In genomic region chr19:2944403-2944774, GRCh38 we compare ENCODE assay signal across 8 cellular contexts. TPM values are rescaled to one million over a fixed set of nuclear protein-coding genes. Genes with fewer than 3 reads are reported as not detected.
A peak's percentile ranks its signal among the peaks of the same experiment; 100 is the strongest.
DNase-seq lines count a peak whose midpoint lies in the region; ATAC-seq and TF ChIP-seq lines count a peak whose summit lies in the region.

No MANE protein-coding gene starts in this region.

- peaks cover 3% of the 10 kb centered on the region for H3K36me3 Mint-ChIP-seq in CD4-positive, CD25-positive, alpha-beta regulatory T cell
- H3K36me3 Mint-ChIP-seq in effector memory CD8-positive, alpha-beta T cell (ENCODE audit: insufficient read depth): peaks cover 17% of the 10 kb centered on the region
- H3K36me3 Mint-ChIP-seq in neural crest cell (ENCODE audit: low read depth): peaks cover under 1% of the 10 kb centered on the region

- no peaks in the 10 kb centered on the region for H3K27me3 ChIP-seq in CD4-positive, CD25-positive, alpha-beta regulatory T cell (ENCODE audit: control insufficient read depth, insufficient read depth, low read length)

- H3K9me3 Mint-ChIP-seq in CD4-positive, CD25-positive, alpha-beta regulatory T cell: no peaks in the 10 kb centered on the region
- no peaks in the 10 kb centered on the region for H3K9me3 Mint-ChIP-seq in effector memory CD8-positive, alpha-beta T cell
- H3K9me3 Mint-ChIP-seq in neural crest cell: no peaks in the 10 kb centered on the region

- peaks cover 3 to 39% (median 11%) of the 10 kb centered on the region in 4 donors for H3K4me1 Mint-ChIP-seq in CD4-positive, CD25-positive, alpha-beta regulatory T cell
- peaks cover 15 to 30% of the 10 kb centered on the region in 2 donors for H3K4me1 Mint-ChIP-seq in effector memory CD8-positive, alpha-beta T cell (ENCODE audit: low read depth in 2 of 2)
- peaks cover 26% of the 10 kb centered on the region for H3K4me1 Mint-ChIP-seq in neural crest cell

- H3K9me3 ChIP-seq in CD4-positive, CD25-positive, alpha-beta regulatory T cell (ENCODE audit: control insufficient read depth in 2 of 2, low read length in 2 of 2): no peaks in the 10 kb centered on the region

- peak overlapping the region; percentile 79 to 99 (median 97) for H3K27ac Mint-ChIP-seq in CD4-positive, CD25-positive, alpha-beta regulatory T cell
- H3K27ac Mint-ChIP-seq in effector memory CD8-positive, alpha-beta T cell: peak overlapping the region; percentile 89 to 97
- no peak overlapping the region for H3K27ac Mint-ChIP-seq in neural crest cell (ENCODE audit: unreplicated experiment)

- DNase-seq in CD4-positive, CD25-positive, alpha-beta regulatory T cell: no peak
- no peak for DNase-seq in LNCaP clone FGC (ENCODE audit: low read depth)
- DNase-seq in effector memory CD8-positive, alpha-beta T cell: no peak
- no peak for DNase-seq in neural crest cell (ENCODE audit: low read depth, low spot score)
- DNase-seq in HPDE6-E6E7 (ENCODE audit: extremely low spot score): no peak
- no peak for DNase-seq in NCI-H1694 (lab: John Stamatoyannopoulos, UW)

- peaks cover 6% of the 10 kb centered on the region for H3K27me3 Mint-ChIP-seq in CD4-positive, CD25-positive, alpha-beta regulatory T cell
- H3K27me3 Mint-ChIP-seq in effector memory CD8-positive, alpha-beta T cell: no peaks in the 10 kb centered on the region
- peaks cover 3% of the 10 kb centered on the region for H3K27me3 Mint-ChIP-seq in neural crest cell (ENCODE audit: low read depth)

- H3K4me1 ChIP-seq in CD4-positive, CD25-positive, alpha-beta regulatory T cell (ENCODE audit: control insufficient read depth, insufficient read depth, low read length, poor library complexity, severe bottlenecking): peaks cover 18% of the 10 kb centered on the region

- H3K36me3 ChIP-seq in CD4-positive, CD25-positive, alpha-beta regulatory T cell (ENCODE audit: control insufficient read depth, insufficient read depth, low read length): no peaks in the 10 kb centered on the region

- peak overlapping the region; percentile 92 to 99 (median 97) for H3K4me3 Mint-ChIP-seq in CD4-positive, CD25-positive, alpha-beta regulatory T cell
- H3K4me3 Mint-ChIP-seq in effector memory CD8-positive, alpha-beta T cell: peak overlapping the region; percentile 88 to 95
- H3K4me3 Mint-ChIP-seq in neural crest cell: peak overlapping the region; percentile 94

- H3K27ac ChIP-seq in CD4-positive, CD25-positive, alpha-beta regulatory T cell (ENCODE audit: insufficient read depth, low read length, poor library complexity, severe bottlenecking): peak overlapping the region; percentile 88

- TF ChIP-seq CTCF in LNCaP clone FGC (IDR thresholded peaks at IDR 0.05; ENCODE audit: control insufficient read depth, extremely low read depth, insufficient read depth) (no peak), neural crest cell (conservative IDR thresholded peaks at IDR 0.05) (no peak)

- H3K4me3 ChIP-seq in CD4-positive, CD25-positive, alpha-beta regulatory T cell (ENCODE audit: low read depth, low read length): peak overlapping the region; percentile 32
- H3K4me3 ChIP-seq in LNCaP clone FGC (ENCODE audit: low read depth, low read length): peak overlapping the region; percentile 97

- no peak for ATAC-seq in CD4-positive, CD25-positive, alpha-beta regulatory T cell (ENCODE audit: low read depth in 2 of 2)
- no peak for ATAC-seq in effector memory CD8-positive, alpha-beta T cell (replicated peaks)
- ATAC-seq in HG02571 (IDR thresholded peaks at IDR 0.05; ENCODE audit: unreplicated experiment): no peak
- ATAC-seq in GM18907 (IDR thresholded peaks at IDR 0.05; ENCODE audit: unreplicated experiment): no peak

RNA-seq across cellular contexts. Expression of gene ZNF77, which starts 0.4 kb away (rescaled TPM):
- total RNA-seq in CD4-positive, CD25-positive, alpha-beta regulatory T cell: 2.4 TPM
- 1 to 10 TPM in 3 of 4 donors, under 1 TPM in 1; 0.48 to 3.0 (median 2.3) TPM for polyA plus RNA-seq in CD4-positive, CD25-positive, alpha-beta regulatory T cell
- total RNA-seq in neural crest cell: 7.8 and 7.9 TPM in 2 replicates

RNA-seq across cellular contexts. Expression of gene TLE6, which starts 33.0 kb away (rescaled TPM):
- total RNA-seq in CD4-positive, CD25-positive, alpha-beta regulatory T cell: not detected
- polyA plus RNA-seq in CD4-positive, CD25-positive, alpha-beta regulatory T cell: not detected
- 0.44 TPM in 1 of 2 replicates, not detected in the other for total RNA-seq in neural crest cell

RNA-seq across cellular contexts. Expression of gene ZNF57, which starts 43.7 kb away (rescaled TPM):
- 3.0 TPM for total RNA-seq in CD4-positive, CD25-positive, alpha-beta regulatory T cell
- 1 to 10 TPM; 3.2 to 7.6 (median 4.7) TPM for polyA plus RNA-seq in CD4-positive, CD25-positive, alpha-beta regulatory T cell
- 4.2 and 4.7 TPM in 2 replicates for total RNA-seq in neural crest cell
